In the genomic region with DNA sequence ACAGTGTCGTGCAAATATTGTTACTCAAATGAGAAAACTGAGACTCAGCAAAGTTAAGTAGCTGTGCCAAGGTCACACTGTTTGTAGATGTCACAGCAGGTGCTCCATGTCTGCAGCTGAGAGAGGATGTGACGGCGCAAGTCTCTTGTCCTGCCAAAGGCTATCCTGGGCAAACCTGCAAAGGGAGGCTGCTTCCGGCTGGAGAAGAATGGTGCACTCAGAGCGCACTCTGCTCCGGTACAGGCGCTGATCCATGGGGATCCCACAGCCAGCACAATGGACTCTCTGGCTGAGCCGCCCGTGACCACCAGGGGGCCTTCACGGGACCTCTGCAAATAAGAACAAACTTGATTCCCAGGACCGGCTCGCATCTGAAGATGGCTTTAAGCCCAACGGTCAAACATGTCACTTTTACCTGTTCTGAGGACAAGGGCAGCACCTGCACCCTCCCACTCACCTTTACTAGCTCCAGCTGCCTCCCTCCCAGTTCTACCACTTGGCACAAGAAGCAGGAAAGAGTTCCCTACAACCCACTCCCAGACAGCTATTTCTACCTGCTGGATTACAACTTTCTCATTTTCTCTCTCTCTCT, we compare ENCODE assay signal across 8 cellular contexts. TPM values are rescaled to one million over a fixed set of nuclear protein-coding genes. Genes with fewer than 3 reads are reported as not detected.
A peak's percentile ranks its signal among the peaks of the same experiment; 100 is the strongest.
DNase-seq lines count a peak whose midpoint lies in the region; ATAC-seq and TF ChIP-seq lines count a peak whose summit lies in the region.

No MANE protein-coding gene starts in this region.

- H3K9ac ChIP-seq in trophoblast cell (ENCODE audit: low read length), result no peak overlapping the region

- H4K91ac ChIP-seq in trophoblast cell (ENCODE audit: low read depth, low read length), result no peak overlapping the region

- H2AFZ ChIP-seq in OCI-LY7 (ENCODE audit: low read length) (no peak overlapping the region), trophoblast cell (ENCODE audit: insufficient read depth, low read length, poor library complexity) (no peak overlapping the region)

- H4K8ac ChIP-seq in trophoblast cell (ENCODE audit: low read depth, low read length), result no peak overlapping the region

- ATAC-seq in aorta (ENCODE audit: low FRiP score) (peak; percentile 81), HG03354 (IDR thresholded peaks at IDR 0.05; ENCODE audit: poor library complexity, severe bottlenecking, unreplicated experiment) (no peak)

- H3K79me1 ChIP-seq in trophoblast cell (ENCODE audit: low read length), result no peaks in the 10 kb centered on the region

- H3K23ac ChIP-seq in trophoblast cell (ENCODE audit: low read length), result no peak overlapping the region

- no peak overlapping the region for H3K27ac ChIP-seq in OCI-LY7 (ENCODE audit: low read depth, low read length, poor library complexity, severe bottlenecking)
- no peak overlapping the region for H3K27ac ChIP-seq in trophoblast cell (ENCODE audit: low read depth, low read length)
- no peak overlapping the region for H3K27ac ChIP-seq in aorta (ENCODE audit: low read depth in 1 of 2, low read length in 2 of 2)

- TF ChIP-seq CTCF in OCI-LY7 (conservative IDR thresholded peaks at IDR 0.05; ENCODE audit: low read length), result peak; percentile 83

- DNase-seq in DMS114 treated with DMSO at 0.1 percent for 48 hours (lab: John Stamatoyannopoulos, UW; ENCODE audit: unreplicated experiment), result peak; percentile 32
- DNase-seq in HS-5 (ENCODE audit: low read depth), result peak; percentile 14
- peak; percentile 48 for DNase-seq in OCI-LY7 (ENCODE audit: low spot score)
- peak; percentile 53 for DNase-seq in activated naive CD4-positive, alpha-beta T cell treated with anti-CD3 and anti-CD28 coated beads, Interleukin-2, amount 10 ng/mL, durations not matched to agents 7 days and 5 days
- DNase-seq in head of caudate nucleus, result peak; percentile 47 to 89 (median 75)
- DNase-seq in trophoblast cell, result peak; percentile 74 to 89
- peak; percentile 82 to 93 for DNase-seq in aorta

- no peaks in the 10 kb centered on the region for H3K79me2 ChIP-seq in OCI-LY7 (ENCODE audit: insufficient read depth, low read depth, low read length)
- no peaks in the 10 kb centered on the region for H3K79me2 ChIP-seq in trophoblast cell (ENCODE audit: control insufficient read depth, insufficient read depth, low read length, poor library complexity)

- no peaks in the 10 kb centered on the region for H4K20me1 ChIP-seq in OCI-LY7 (ENCODE audit: insufficient read depth, low read length)

- H3K27ac Mint-ChIP-seq in activated naive CD4-positive, alpha-beta T cell treated with anti-CD3 and anti-CD28 coated beads, Interleukin-2, amount 10 ng/mL, durations not matched to agents 7 days and 5 days, result no peak overlapping the region

- no peak overlapping the region for H2BK120ac ChIP-seq in trophoblast cell (ENCODE audit: insufficient read depth, low read length, poor library complexity)

- H3K36me3 ChIP-seq in OCI-LY7 (ENCODE audit: insufficient read depth, low read length) (no peaks in the 10 kb centered on the region), trophoblast cell (ENCODE audit: control insufficient read depth in 1 of 2, insufficient read depth in 2 of 2, low read length in 2 of 2) (no peaks in the 10 kb centered on the region), aorta (ENCODE audit: control insufficient read depth in 1 of 2, insufficient read depth in 2 of 2, low read length in 1 of 2) (no peaks in the 10 kb centered on the region)

- no peak overlapping the region for H3K14ac ChIP-seq in trophoblast cell (ENCODE audit: low read length)

- H2AK5ac ChIP-seq in trophoblast cell (ENCODE audit: low read length), result no peak overlapping the region

- H3K4me1 ChIP-seq in OCI-LY7 (ENCODE audit: insufficient read depth, low read length, poor library complexity, severe bottlenecking), result no peaks in the 10 kb centered on the region
- H3K4me1 ChIP-seq in trophoblast cell (ENCODE audit: control insufficient read depth in 1 of 2, insufficient read depth in 2 of 2, low read length in 2 of 2), result peaks cover 0 to 2% of the 10 kb centered on the region in 2 experiments
- no peaks in the 10 kb centered on the region for H3K4me1 ChIP-seq in aorta (ENCODE audit: control insufficient read depth in 1 of 2, insufficient read depth in 2 of 2, low read length in 2 of 2)

- no peaks in the 10 kb centered on the region for H3K36me3 Mint-ChIP-seq in activated naive CD4-positive, alpha-beta T cell treated with anti-CD3 and anti-CD28 coated beads, Interleukin-2, amount 10 ng/mL, durations not matched to agents 7 days and 5 days

- no peak overlapping the region for H3K4me3 ChIP-seq in OCI-LY7 (ENCODE audit: low read depth, low read length, poor library complexity, severe bottlenecking)
- no peak overlapping the region for H3K4me3 ChIP-seq in trophoblast cell (ENCODE audit: low read depth, low read length)
- no peak overlapping the region for H3K4me3 ChIP-seq in aorta (ENCODE audit: low read length in 2 of 2)

- CTCF ChIA-PET in OCI-LY7 (lab: Charles Lee; ENCODE audit: unreplicated experiment), result no interaction called here
- CTCF ChIA-PET in activated naive CD4-positive, alpha-beta T cell treated with anti-CD3 and anti-CD28 coated beads, Interleukin-2, amount 10 ng/mL, durations not matched to agents 7 days and 5 days (lab: Charles Lee), result interaction anchor here (0.9 to 4.2 kb wide), 8 partner anchors 8 to 192 kb away, joined by 3 to 25 read pairs (median 6); no protein-coding TSS in a partner anchor

- H3K9me3 ChIP-seq in OCI-LY7 (ENCODE audit: low read length) (no peaks in the 10 kb centered on the region), trophoblast cell (ENCODE audit: insufficient read depth, low read depth, low read length) (no peaks in the 10 kb centered on the region), aorta (ENCODE audit: control insufficient read depth, low read length) (no peaks in the 10 kb centered on the region)

- intact Hi-C loops in OCI-LY7 (cut with micrococcal nuclease; ENCODE audit: unreplicated experiment) (loop anchor here (5.0 kb wide), 1 partner anchor 88 kb away; no protein-coding TSS in a partner anchor), head of caudate nucleus (cut with DNase I) (loop anchor here (5.0 kb wide), 1 partner anchor 177 kb away; no protein-coding TSS in a partner anchor), aorta (cut with DNase I) (loop anchor here (1.0 to 5.0 kb wide), 4 partner anchors 44 to 187 kb away; no protein-coding TSS in a partner anchor)

- H3K9me2 ChIP-seq in OCI-LY7 (ENCODE audit: insufficient read depth, low read length), result no peaks in the 10 kb centered on the region

- H3K27me3 ChIP-seq in trophoblast cell (ENCODE audit: insufficient read depth, low read length) (no peaks in the 10 kb centered on the region), aorta (ENCODE audit: control insufficient read depth in 1 of 2, insufficient read depth in 2 of 2, low read length in 1 of 2) (no peaks in the 10 kb centered on the region)

- H2BK12ac ChIP-seq in trophoblast cell (ENCODE audit: low read length), result no peak overlapping the region

- no peak overlapping the region for H3K4ac ChIP-seq in trophoblast cell (ENCODE audit: low read depth, low read length)

- H3K27me3 Mint-ChIP-seq in activated naive CD4-positive, alpha-beta T cell treated with anti-CD3 and anti-CD28 coated beads, Interleukin-2, amount 10 ng/mL, durations not matched to agents 7 days and 5 days, result peaks cover 35% of the 10 kb centered on the region

- H3K4me1 Mint-ChIP-seq in activated naive CD4-positive, alpha-beta T cell treated with anti-CD3 and anti-CD28 coated beads, Interleukin-2, amount 10 ng/mL, durations not matched to agents 7 days and 5 days, result no peaks in the 10 kb centered on the region

- no peak overlapping the region for H3K4me3 Mint-ChIP-seq in activated naive CD4-positive, alpha-beta T cell treated with anti-CD3 and anti-CD28 coated beads, Interleukin-2, amount 10 ng/mL, durations not matched to agents 7 days and 5 days

- no peaks in the 10 kb centered on the region for H3K9me3 Mint-ChIP-seq in activated naive CD4-positive, alpha-beta T cell treated with anti-CD3 and anti-CD28 coated beads, Interleukin-2, amount 10 ng/mL, durations not matched to agents 7 days and 5 days

- no peak overlapping the region for H4K12ac ChIP-seq in trophoblast cell (ENCODE audit: low read depth, low read length)

- WGBS in trophoblast cell (ENCODE audit: extremely low coverage, insufficient coverage, insufficient read length), result no CpG with 5 or more reads among the region's 13 CpGs
- 6 to 7% methylated on average over 13 of the region's 13 CpGs for WGBS in aorta, 2 donors

- no peak overlapping the region for H2BK5ac ChIP-seq in trophoblast cell (ENCODE audit: low read depth, low read length, poor library complexity)

- no TSS peak for BruUV-seq in OCI-LY7 (replicated peaks; lab: Mats Ljungman, UMichigan)

- POLR2A ChIA-PET in OCI-LY7 (lab: Charles Lee), result interaction anchor here (0.6 to 1.0 kb wide), 4 partner anchors 29 to 74 kb away, joined by 3 to 5 read pairs (median 3); no protein-coding TSS in a partner anchor

- H3K4me2 ChIP-seq in OCI-LY7 (ENCODE audit: low read length) (no peak overlapping the region), trophoblast cell (ENCODE audit: low read length) (no peak overlapping the region)

- no peak overlapping the region for H3K18ac ChIP-seq in trophoblast cell (ENCODE audit: low read length)

RNA-seq across cellular contexts. Expression of a gene that starts 21.9 kb away (rescaled TPM):
- total RNA-seq in OCI-LY7 (2014; rRNA removed; shearing (Covaris generic)), result not detected in 2 replicates
- total RNA-seq in OCI-LY7 (2022) (not detected in 2 replicates), aorta (not detected)
- not detected in 2 replicates for polyA plus RNA-seq in trophoblast cell (2013)
- not detected for polyA plus RNA-seq in aorta

Comparison
In these comparisons a context has a peak if more than half of its experiments do, and no peak if none do; other contexts are left out.
1. DNase-seq: peak in every context shown above with its lines; median percentile 88 in aorta; 82 in trophoblast cell; 75 in head of caudate nucleus; 53 in activated naive CD4-positive, alpha-beta T cell treated with anti-CD3 and anti-CD28 coated beads, Interleukin-2, amount 10 ng/mL, durations not matched to agents 7 days and 5 days; 48 in OCI-LY7; 32 in DMS114 treated with DMSO at 0.1 percent for 48 hours; 14 in HS-5.